ENCODE assay signal across 25 cellular contexts in genomic region chr6:156889986-156890385, GRCh38.
DNase-seq lines count a peak whose midpoint lies in the region; ATAC-seq, FAIRE-seq and TF ChIP-seq lines count a peak whose summit lies in the region.
"Had no signal": no experiment of that assay in that cellular context is flagged by ENCODE, and none has a peak within 500 bp of the region (broad histone marks: within the 10 kb centered on the region; RNA-seq: fewer than 3 reads in every experiment).

No MANE protein-coding gene starts in this region.

- H3K79me2 ChIP-seq in HepG2 (ENCODE audit: insufficient read depth, low read length) = peaks cover 55% of the 10 kb centered on the region

- peak overlapping the region; percentile 73 for H3K27ac ChIP-seq in left ventricle myocardium inferior (replicated peaks)
- H3K27ac ChIP-seq in liver (ENCODE audit: low read depth in 1 of 2, low read length in 2 of 2) = peak overlapping the region; percentile 60 to 82
- H3K27ac ChIP-seq in HepG2 (ENCODE audit: extremely low read length, insufficient read depth, low read length) = no peak overlapping the region
- no peak overlapping the region for H3K27ac ChIP-seq in kidney (ENCODE audit: low read depth in 2 of 2, low read length in 2 of 2)
- peak overlapping the region; percentile 46 to 74 (median 64) for H3K27ac ChIP-seq in gastrocnemius medialis
- peak overlapping the region in 1 of 5 donors; percentile 45 for H3K27ac ChIP-seq in stomach
- H3K27ac ChIP-seq: A549; BLaER1 treated with 17β-estradiol and CSF1 and Interleukin-3, amounts not matched to agents 10 nM and 100 nM had no signal

- no TSS peak for BruUV-seq in HepG2 (replicated peaks; lab: Mats Ljungman, UMichigan)

- ATAC-seq in HepG2 (no peak), gastrocnemius medialis (peak in 1 of 2 donors; percentile 37)
- ATAC-seq: A549 had no signal

- WGBS in liver = 98% methylated on average over 3 of the region's 3 CpGs
- WGBS in HepG2 (ENCODE audit: low lambda C conversion rate) = 96% methylated on average over 3 of the region's 3 CpGs
- WGBS in stomach, 5 donors = 93 to 97% (median 95%) methylated on average over 3 of the region's 3 CpGs

- TF ChIP-seq RAD21 in liver (IDR thresholded peaks at IDR 0.05) (no peak), HepG2 (CRISPR knock-in tag; IDR thresholded peaks at IDR 0.05) (no peak)

- no peak overlapping the region for H3K4me3 ChIP-seq in left ventricle myocardium inferior
- no peak overlapping the region for H3K4me3 ChIP-seq in liver (ENCODE audit: low read depth in 1 of 3, low read length in 3 of 3)
- H3K4me3 ChIP-seq in HepG2 (replicated peaks in 1 of 3; ENCODE audit: insufficient read depth in 1 of 3, low read depth in 2 of 3, low read length in 3 of 3) = no peak overlapping the region
- no peak overlapping the region for H3K4me3 ChIP-seq in kidney (ENCODE audit: low read length in 2 of 2)
- H3K4me3 ChIP-seq in gastrocnemius medialis = peak overlapping the region in 2 of 4 donors; percentile 18 to 19
- no peak overlapping the region for H3K4me3 ChIP-seq in stomach
- H3K4me3 ChIP-seq: A549; BLaER1 treated with 17β-estradiol and CSF1 and Interleukin-3, amounts not matched to agents 10 nM and 100 nM; HAP-1 had no signal

- H3K9me3 ChIP-seq in left ventricle myocardium inferior (replicated peaks) (no peaks in the 10 kb centered on the region), liver (ENCODE audit: control insufficient read depth in 4 of 4, low read length in 3 of 4) (no peaks in the 10 kb centered on the region), HepG2 (ENCODE audit: low read length) (no peaks in the 10 kb centered on the region), kidney (ENCODE audit: control insufficient read depth in 1 of 2, low read length in 2 of 2) (no peaks in the 10 kb centered on the region), gastrocnemius medialis (no peaks in the 10 kb centered on the region), stomach (no peaks in the 10 kb centered on the region)
- H3K9me3 ChIP-seq: A549; BE2C; BLaER1 treated with 17β-estradiol and CSF1 and Interleukin-3, amounts not matched to agents 10 nM and 100 nM; HAP-1 had no signal

- POLR2A ChIA-PET in HepG2 (lab: Yijun Ruan, JAX) = no interaction called here

- H3K27me3 ChIP-seq in left ventricle myocardium inferior (ENCODE audit: low read depth) (no peaks in the 10 kb centered on the region), liver (ENCODE audit: control insufficient read depth in 4 of 4, insufficient read depth in 4 of 4, low read length in 3 of 4) (no peaks in the 10 kb centered on the region), HepG2 (ENCODE audit: control insufficient read depth in 1 of 2, insufficient read depth in 2 of 2, low read length in 2 of 2) (no peaks in the 10 kb centered on the region), gastrocnemius medialis (no peaks in the 10 kb centered on the region), stomach (no peaks in the 10 kb centered on the region)
- H3K27me3 ChIP-seq: BE2C; BLaER1 treated with 17β-estradiol and CSF1 and Interleukin-3, amounts not matched to agents 10 nM and 100 nM had no signal

- peaks cover 3% of the 10 kb centered on the region; the same call in 1 of the 2 replicates for H4K20me1 ChIP-seq in HepG2 (ENCODE audit: insufficient read depth, low read length)

- H3K36me3 ChIP-seq in left ventricle myocardium inferior (no peaks in the 10 kb centered on the region), liver (ENCODE audit: control insufficient read depth in 4 of 4, insufficient read depth in 3 of 4, low read depth in 1 of 4, low read length in 3 of 4) (no peaks in the 10 kb centered on the region), HepG2 (replicated peaks in 1 of 2; ENCODE audit: control insufficient read depth in 1 of 2, insufficient read depth in 2 of 2, low read length in 2 of 2) (no peaks in the 10 kb centered on the region), kidney (ENCODE audit: control insufficient read depth in 1 of 2, insufficient read depth in 2 of 2, low read length in 2 of 2) (no peaks in the 10 kb centered on the region), gastrocnemius medialis (no peaks in the 10 kb centered on the region), stomach (no peaks in the 10 kb centered on the region)
- H3K36me3 ChIP-seq: BE2C, HAP-1 had no signal

- TF ChIP-seq EP300 in HepG2 (IDR thresholded peaks at IDR 0.05; ENCODE audit: low read depth in 2 of 2, low read length in 2 of 2) (no peak), HepG2 (CRISPR knock-in tag; IDR thresholded peaks at IDR 0.05; ENCODE audit: borderline replicate concordance) (no peak), stomach (IDR thresholded peaks at IDR 0.05) (no peak)

- no peak overlapping the region for H3K4me2 ChIP-seq in HepG2 (ENCODE audit: low read depth, low read length)
- H3K4me2 ChIP-seq: A549; BLaER1 treated with 17β-estradiol and CSF1 and Interleukin-3, amounts not matched to agents 10 nM and 100 nM had no signal

- in situ Hi-C loops in HepG2 (cut with HindIII; ENCODE audit: extremely low pct_ligation_motif_present, low pct_unique_long_range_greater_than_20kb) = loop anchor here (25.0 kb wide), 1 partner anchor 328 kb away; no protein-coding TSS in a partner anchor
- in situ Hi-C loops in gastrocnemius medialis (cut with MboI; ENCODE audit: low sequenced_read_pairs in 4 of 4) = no loop called here

- H3K4me1 ChIP-seq in left ventricle myocardium inferior (peaks cover 79% of the 10 kb centered on the region), liver (ENCODE audit: control insufficient read depth in 4 of 4, insufficient read depth in 4 of 4, low read length in 3 of 4) (peaks cover 3 to 30% (median 11%) of the 10 kb centered on the region in 4 donors), HepG2 (ENCODE audit: insufficient read depth, low read length) (no peaks in the 10 kb centered on the region), kidney (ENCODE audit: control insufficient read depth in 1 of 2, insufficient read depth in 1 of 2, low read depth in 1 of 2, low read length in 2 of 2) (peaks cover 9 to 13% of the 10 kb centered on the region in 2 donors), gastrocnemius medialis (peaks cover 64 to 67% of the 10 kb centered on the region in 2 donors), stomach (peaks cover 6 to 65% (median 49%) of the 10 kb centered on the region in 4 donors)

- H2AFZ ChIP-seq in HepG2 (ENCODE audit: low read length) = no peak overlapping the region

- TF ChIP-seq POLR2A in HepG2 (IDR thresholded peaks at IDR 0.05; ENCODE audit: insufficient read depth in 1 of 2, low read depth in 2 of 2, low read length in 2 of 2) = no peak
- TF ChIP-seq POLR2A in gastrocnemius medialis (IDR thresholded peaks at IDR 0.05) = no peak
- TF ChIP-seq POLR2A in stomach (IDR thresholded peaks at IDR 0.05) = no peak

- no peak overlapping the region for H3K9ac ChIP-seq in liver (ENCODE audit: low read depth in 1 of 2, low read length in 2 of 2)
- no peak overlapping the region for H3K9ac ChIP-seq in HepG2 (ENCODE audit: insufficient read depth, low read depth, low read length)
- no peak overlapping the region for H3K9ac ChIP-seq in kidney (ENCODE audit: low read length in 2 of 2)
- H3K9ac ChIP-seq: BLaER1 treated with 17β-estradiol and CSF1 and Interleukin-3, amounts not matched to agents 10 nM and 100 nM had no signal

- TF ChIP-seq CTCF in left ventricle myocardium inferior (IDR thresholded peaks at IDR 0.05; ENCODE audit: borderline replicate concordance) = no peak
- no peak for TF ChIP-seq CTCF in liver (IDR thresholded peaks at IDR 0.05; ENCODE audit: low read depth, low read length, missing input control)
- no peak for TF ChIP-seq CTCF in HepG2 (CRISPR knock-in tag; IDR thresholded peaks at IDR 0.05)
- TF ChIP-seq CTCF in kidney (IDR thresholded peaks at IDR 0.05; ENCODE audit: borderline replicate concordance, extremely low read depth, insufficient read depth) = no peak
- TF ChIP-seq CTCF in gastrocnemius medialis (IDR thresholded peaks at IDR 0.05 in 4 of 5, conservative IDR thresholded peaks at IDR 0.05 in 1 of 5) = no peak
- TF ChIP-seq CTCF in stomach (IDR thresholded peaks at IDR 0.05) = no peak

- CTCF ChIA-PET in HepG2 (lab: Yijun Ruan, JAX; ENCODE audit: low intra/inter-chr PET ratio, low total read pairs) = no interaction called here

- intact Hi-C loops in left ventricle myocardium inferior (cut with micrococcal nuclease) (no loop called here), cardiac septum (cut with DNase I) (loop anchor here (5.0 kb wide), 2 partner anchors 37 to 62 kb away; no protein-coding TSS in a partner anchor), HepG2 (cut with micrococcal nuclease; ENCODE audit: unreplicated experiment) (no loop called here), kidney (cut with DNase I) (no loop called here), gastrocnemius medialis (cut with DNase I; ENCODE audit: low total_unique reads) (loop anchor here (5.0 kb wide), 1 partner anchor 42 kb away; no protein-coding TSS in a partner anchor), stomach (cut with DNase I; ENCODE audit: low total_unique reads) (no loop called here)

- DNase-seq in left ventricle myocardium inferior = no peak
- no peak for DNase-seq in cardiac septum (ENCODE audit: low spot score)
- no peak for DNase-seq in HepG2 (ENCODE audit: low spot score)
- no peak for DNase-seq in kidney
- no peak for DNase-seq in gastrocnemius medialis
- no peak for DNase-seq in stomach
- no peak for DNase-seq in activated CD8-positive, alpha-beta memory T cell treated with anti-CD3 and anti-CD28 coated beads, Interleukin-2, amount 50 U/mL, for 4 hours
- DNase-seq: 8988T; ACHN; AML-193; BE2C; CD4-positive, alpha-beta T cell; CD8-positive, alpha-beta memory T cell; DMS 273 treated with DMSO at 0.1 percent for 48 hours; DMS53; DMS79 treated with DMSO at 0.1 percent for 48 hours; GOT3; HFFc6 had no signal

- FAIRE-seq in HepG2 (lab: Jason Lieb, UNC) = no peak
- peak; percentile 38 for FAIRE-seq in kidney (lab: Jason Lieb, UNC)
- FAIRE-seq: A549, D721Med, GM12892, H54 had no signal

TF ChIP-seq in liver, 16 proteins besides CTCF, POLR2A, EP300 and RAD21 (continues in another document):
- TF ChIP-seq RXRA (IDR thresholded peaks at IDR 0.05) (no peak), HNF4G (IDR thresholded peaks at IDR 0.05) (no peak), GABPA (IDR thresholded peaks at IDR 0.05 in 1 of 2, conservative IDR thresholded peaks at IDR 0.05 in 1 of 2) (no peak)

TF ChIP-seq in HepG2, 621 proteins besides CTCF, POLR2A, EP300 and RAD21 (continues in another document):
- TF ChIP-seq NFRKB (IDR thresholded peaks at IDR 0.05) = no peak

Comparison
In these comparisons a context has a peak if more than half of its experiments do, and no peak if none do; other contexts are left out.
1. H3K27ac ChIP-seq: peak in left ventricle myocardium inferior (single experiment), liver (2 of 2) and gastrocnemius medialis (4 of 4); none in HepG2 (single experiment) and kidney (0 of 2).
2. intact Hi-C loops: an anchor here in cardiac septum (5.0 kb wide) and gastrocnemius medialis (5.0 kb wide); none called in left ventricle myocardium inferior, HepG2, kidney and stomach.